23 cellular contexts compared by ENCODE assay signal in the genomic region with DNA sequence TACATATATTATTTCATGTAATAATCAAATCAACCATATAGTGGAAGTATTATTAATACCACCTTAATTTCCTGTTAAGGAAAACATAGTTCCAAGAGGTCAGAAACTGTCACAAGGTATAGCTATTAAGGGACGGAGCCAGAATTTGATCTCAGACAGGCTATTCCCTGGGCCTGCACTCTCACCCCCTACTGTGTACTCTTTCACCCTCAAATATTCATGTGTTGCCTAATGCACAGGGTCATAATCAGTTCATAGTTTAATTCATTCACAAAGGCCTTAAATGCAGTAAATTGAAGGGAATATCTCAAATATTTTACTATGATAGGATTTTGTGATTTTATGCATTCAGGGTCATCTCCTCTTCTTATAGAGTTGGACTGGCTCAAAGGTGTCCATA.
"Had no signal": no experiment of that assay in that cellular context is flagged by ENCODE, and none has a peak within 500 bp of the region (broad histone marks: within the 10 kb centered on the region; RNA-seq: fewer than 3 reads in every experiment).

No MANE protein-coding gene starts in this region.

- H3K27ac Mint-ChIP-seq: dendritic cell treated with granulocyte-macrophage colony-stimulating factor and Interleukin-4, amounts not matched to agents 40 ng/mL and 50 ng/mL, for 4 days; effector memory CD8-positive, alpha-beta T cell; endodermal cell had no signal

- H3K4me3 ChIP-seq: colonic mucosa, coronary artery, dorsolateral prefrontal cortex, esophagus muscularis mucosa, esophagus squamous epithelium, gastrocnemius medialis, gastroesophageal sphincter, heart left ventricle, heart right ventricle had no signal

- ATAC-seq: effector memory CD8-positive, alpha-beta T cell; esophagus mucosa; foreskin keratinocyte; gastrocnemius medialis; gastroesophageal sphincter; heart left ventricle; heart right ventricle had no signal

- DNase-seq: colonic mucosa; cortex of kidney; dorsolateral prefrontal cortex; effector CD4-positive, alpha-beta T cell; effector CD8-positive, alpha-beta T cell; effector memory CD4-positive, alpha-beta T cell; effector memory CD8-positive, alpha-beta T cell; endodermal cell; erythroblast; esophagus squamous epithelium; foreskin keratinocyte; foreskin melanocyte; gastrocnemius medialis; glutamatergic neuron; head of caudate nucleus; heart left ventricle; heart right ventricle had no signal

- H3K27me3 ChIP-seq: colonic mucosa, dorsolateral prefrontal cortex, esophagus squamous epithelium, foreskin keratinocyte, gastrocnemius medialis, gastroesophageal sphincter, heart left ventricle, heart right ventricle had no signal

- H3K4me1 ChIP-seq: colonic mucosa, gastrocnemius medialis, gastroesophageal sphincter had no signal

- H3K9me3 Mint-ChIP-seq: effector memory CD8-positive, alpha-beta T cell; endodermal cell had no signal

- H3K9me3 ChIP-seq: colonic mucosa, esophagus muscularis mucosa, esophagus squamous epithelium, gastrocnemius medialis, gastroesophageal sphincter had no signal

- H3K27ac ChIP-seq: colonic mucosa, coronary artery, dorsolateral prefrontal cortex, epithelial cell of prostate, esophagus muscularis mucosa, esophagus squamous epithelium, foreskin keratinocyte, gastrocnemius medialis, gastroesophageal sphincter, heart left ventricle, heart right ventricle had no signal

- H3K36me3 ChIP-seq: colonic mucosa, esophagus muscularis mucosa, esophagus squamous epithelium, gastrocnemius medialis, gastroesophageal sphincter, heart left ventricle, heart right ventricle had no signal
